Comparison of ENCODE assay signal across 7 cellular contexts in the genomic region with DNA sequence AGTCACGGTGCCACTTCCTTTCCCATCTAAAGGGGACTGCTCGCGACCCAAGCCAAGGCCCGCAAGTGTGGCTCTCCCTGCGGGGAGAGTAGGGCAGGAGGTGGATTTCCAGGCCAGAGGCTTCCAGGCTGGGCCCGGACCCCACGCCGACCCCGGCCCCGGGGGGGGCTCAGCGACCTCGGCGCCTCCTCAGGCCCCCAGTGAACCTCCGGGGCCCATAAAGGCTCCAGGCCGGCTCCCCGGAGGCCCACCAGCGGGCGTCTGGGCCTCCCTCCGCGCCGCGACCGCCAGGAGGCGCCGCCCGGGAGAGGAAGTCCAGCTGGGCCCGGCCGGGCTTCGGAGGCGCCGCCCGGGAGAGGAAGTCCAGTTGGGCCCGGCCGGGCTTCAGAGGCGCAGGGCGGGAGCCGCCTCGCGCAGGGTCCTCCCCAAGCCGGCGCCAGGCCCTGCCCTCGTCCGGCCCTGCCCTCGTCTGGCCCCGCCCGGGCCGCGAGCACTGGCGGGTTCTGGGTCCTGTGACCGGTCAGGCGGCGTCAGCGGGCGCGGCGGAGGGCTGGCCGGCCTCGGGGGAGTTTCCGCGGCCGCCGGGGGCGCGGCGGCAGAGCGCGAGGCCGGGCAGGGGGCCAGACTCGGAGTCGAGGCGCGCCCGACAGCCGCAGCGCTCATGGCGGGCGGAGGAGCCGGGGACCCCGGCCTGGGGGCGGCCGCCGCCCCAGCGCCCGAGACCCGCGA. TPM values are rescaled to one million over a fixed set of nuclear protein-coding genes. Genes with fewer than 3 reads are reported as not detected.
DNase-seq lines count a peak whose midpoint lies in the region; ATAC-seq, FAIRE-seq and TF ChIP-seq lines count a peak whose summit lies in the region.

A gene (plus strand): TSS at position 623 of the 729 bp plus-strand sequence. CDS start 39 bp downstream, at position 662.

- H3K36me3 ChIP-seq in esophagus muscularis mucosa (no peaks in the 10 kb centered on the region), thoracic aorta (no peaks in the 10 kb centered on the region)

- H3K4me3 ChIP-seq in LNCaP clone FGC (ENCODE audit: low read depth, low read length): peak within 1 kb of the TSS; percentile 63
- peak within 1 kb of the TSS; percentile 65 to 98 (median 89) for H3K4me3 ChIP-seq in esophagus muscularis mucosa
- peak within 1 kb of the TSS; percentile 95 for H3K4me3 ChIP-seq in thoracic aorta

- 16% methylated on average over 9 of the region's 86 CpGs for WGBS in esophagus muscularis mucosa

- peak within 1 kb of the TSS; percentile 69 for H3K4me3 Mint-ChIP-seq in activated CD8-positive, alpha-beta T cell treated with anti-CD3 and anti-CD28 coated beads, Interleukin-2, amount 10 ng/mL, durations not matched to agents 7 days and 5 days

- POLR2A ChIA-PET in activated CD8-positive, alpha-beta T cell treated with anti-CD3 and anti-CD28 coated beads, Interleukin-2, amount 10 ng/mL, durations not matched to agents 7 days and 5 days (lab: Charles Lee): interaction anchor here (0.6 kb wide), 1 partner anchor 333 kb away, joined by 3 read pairs; no protein-coding TSS in a partner anchor

- H3K27ac ChIP-seq in esophagus muscularis mucosa (replicated peaks in 1 of 4) (peak within 1 kb of the TSS; percentile 94 to 100 (median 98)), thoracic aorta (peak within 1 kb of the TSS; percentile 92 to 99)

- CTCF ChIA-PET in activated CD8-positive, alpha-beta T cell treated with anti-CD3 and anti-CD28 coated beads, Interleukin-2, amount 10 ng/mL, durations not matched to agents 7 days and 5 days (lab: Charles Lee): no interaction called here

- peaks cover 2% of the 10 kb centered on the region for H3K36me3 Mint-ChIP-seq in activated CD8-positive, alpha-beta T cell treated with anti-CD3 and anti-CD28 coated beads, Interleukin-2, amount 10 ng/mL, durations not matched to agents 7 days and 5 days (ENCODE audit: low read depth)

- peaks cover 4% of the 10 kb centered on the region for H3K4me1 Mint-ChIP-seq in activated CD8-positive, alpha-beta T cell treated with anti-CD3 and anti-CD28 coated beads, Interleukin-2, amount 10 ng/mL, durations not matched to agents 7 days and 5 days (ENCODE audit: low read depth)

- H3K27me3 Mint-ChIP-seq in activated CD8-positive, alpha-beta T cell treated with anti-CD3 and anti-CD28 coated beads, Interleukin-2, amount 10 ng/mL, durations not matched to agents 7 days and 5 days (ENCODE audit: low read depth): peaks cover 28% of the 10 kb centered on the region

- TF ChIP-seq POLR2A in H54 (IDR thresholded peaks at IDR 0.05; ENCODE audit: low read depth, low read length) (peak; percentile 43; the same call in 1 of the 2 replicates), esophagus muscularis mucosa (IDR thresholded peaks at IDR 0.05; ENCODE audit: low read depth) (peak; percentile 50)

- no peaks in the 10 kb centered on the region for H3K9me3 ChIP-seq in esophagus muscularis mucosa
- no peaks in the 10 kb centered on the region for H3K9me3 ChIP-seq in thoracic aorta

- H3K4me1 ChIP-seq in esophagus muscularis mucosa: peaks cover 19 to 46% (median 37%) of the 10 kb centered on the region in 4 donors
- H3K4me1 ChIP-seq in thoracic aorta (ENCODE audit: control insufficient read depth in 1 of 2, low read depth in 2 of 2): peaks cover 19 to 36% of the 10 kb centered on the region in 2 donors

- peak; percentile 63 for DNase-seq in H54 (ENCODE audit: insufficient read length, low spot score)
- no peak for DNase-seq in LNCaP clone FGC (ENCODE audit: low read depth)
- peak; percentile 23 for DNase-seq in activated CD8-positive, alpha-beta T cell treated with anti-CD3 and anti-CD28 coated beads, Interleukin-2, amount 10 ng/mL, durations not matched to agents 7 days and 5 days
- peak; percentile 96 for DNase-seq in esophagus muscularis mucosa (ENCODE audit: extremely low spot score)
- DNase-seq in middle frontal gyrus (ENCODE audit: extremely low spot score, low spot score): peak; percentile 72
- DNase-seq in thoracic aorta (ENCODE audit: low spot score): peak; percentile 67

- no peaks in the 10 kb centered on the region for H3K9me3 Mint-ChIP-seq in activated CD8-positive, alpha-beta T cell treated with anti-CD3 and anti-CD28 coated beads, Interleukin-2, amount 10 ng/mL, durations not matched to agents 7 days and 5 days (ENCODE audit: insufficient read depth)

- intact Hi-C loops in esophagus muscularis mucosa (cut with DNase I): loop anchor here (2.0 to 10.0 kb wide), 3 partner anchors 157 to 661 kb away; a partner anchor contains a TSS

- ATAC-seq in activated CD8-positive, alpha-beta T cell treated with anti-CD3 and anti-CD28 coated beads, Interleukin-2, amount 10 ng/mL, durations not matched to agents 7 days and 5 days: peak; percentile 80
- peak; percentile 87 for ATAC-seq in thoracic aorta (ENCODE audit: insufficient number of reproducible peaks, low FRiP score, low read depth)

- H3K27ac Mint-ChIP-seq in activated CD8-positive, alpha-beta T cell treated with anti-CD3 and anti-CD28 coated beads, Interleukin-2, amount 10 ng/mL, durations not matched to agents 7 days and 5 days: no peak within 1 kb of the TSS

- no peak for FAIRE-seq in H54 (lab: Jason Lieb, UNC)

- TF ChIP-seq CTCF in GM12873 (IDR thresholded peaks at IDR 0.05; ENCODE audit: insufficient read depth, low read depth, low read length, missing control alignments) (peak; percentile 22), LNCaP clone FGC (IDR thresholded peaks at IDR 0.05; ENCODE audit: control insufficient read depth, extremely low read depth, insufficient read depth) (peak; percentile 47), esophagus muscularis mucosa (IDR thresholded peaks at IDR 0.05) (peak; percentile 69 to 90 (median 81)), thoracic aorta (IDR thresholded peaks at IDR 0.05) (peak; percentile 82)

- H3K27me3 ChIP-seq in esophagus muscularis mucosa (no peaks in the 10 kb centered on the region), thoracic aorta (replicated peaks; ENCODE audit: insufficient read depth) (no peaks in the 10 kb centered on the region)

- TF ChIP-seq EP300 in esophagus muscularis mucosa (IDR thresholded peaks at IDR 0.05): no peak

RNA-seq across cellular contexts. Expression of the gene that starts here (rescaled TPM):
- under 1 TPM in 1 of 2 experiments, not detected in 1; 0.21 TPM for total RNA-seq in activated CD8-positive, alpha-beta T cell treated with anti-CD3 and anti-CD28 coated beads, Interleukin-2, amount 10 ng/mL, durations not matched to agents 7 days and 5 days
- total RNA-seq in esophagus muscularis mucosa (10 to 100 TPM; 36.5 to 61.0 (median 45.9) TPM), thoracic aorta (10 to 100 TPM; 34.5 to 42.4 TPM)

Comparison
In these comparisons a context has a peak if more than half of its experiments do, and no peak if none do; other contexts are left out.
1. RNA of the gene that starts here (total RNA-seq): 36.5 to 61.0 TPM in esophagus muscularis mucosa and 34.5 to 42.4 TPM in thoracic aorta; 0.21 TPM in activated CD8-positive, alpha-beta T cell treated with anti-CD3 and anti-CD28 coated beads, Interleukin-2, amount 10 ng/mL, durations not matched to agents 7 days and 5 days; every median in the first group is over 10 times any median in the second.
2. Peak in DNase-seq and ATAC-seq in activated CD8-positive, alpha-beta T cell treated with anti-CD3 and anti-CD28 coated beads, Interleukin-2, amount 10 ng/mL, durations not matched to agents 7 days and 5 days; RNA of the gene not detected or under 1 TPM.
3. CTCF ChIP-seq: peak in every context shown above with its lines; median percentile 82 in thoracic aorta; 81 in esophagus muscularis mucosa; 47 in LNCaP clone FGC; 22 in GM12873.
4. Peak in every context shown above with its lines, with median percentiles within 50 percentile points of each other: H3K4me3 ChIP-seq.